In the genomic region with DNA sequence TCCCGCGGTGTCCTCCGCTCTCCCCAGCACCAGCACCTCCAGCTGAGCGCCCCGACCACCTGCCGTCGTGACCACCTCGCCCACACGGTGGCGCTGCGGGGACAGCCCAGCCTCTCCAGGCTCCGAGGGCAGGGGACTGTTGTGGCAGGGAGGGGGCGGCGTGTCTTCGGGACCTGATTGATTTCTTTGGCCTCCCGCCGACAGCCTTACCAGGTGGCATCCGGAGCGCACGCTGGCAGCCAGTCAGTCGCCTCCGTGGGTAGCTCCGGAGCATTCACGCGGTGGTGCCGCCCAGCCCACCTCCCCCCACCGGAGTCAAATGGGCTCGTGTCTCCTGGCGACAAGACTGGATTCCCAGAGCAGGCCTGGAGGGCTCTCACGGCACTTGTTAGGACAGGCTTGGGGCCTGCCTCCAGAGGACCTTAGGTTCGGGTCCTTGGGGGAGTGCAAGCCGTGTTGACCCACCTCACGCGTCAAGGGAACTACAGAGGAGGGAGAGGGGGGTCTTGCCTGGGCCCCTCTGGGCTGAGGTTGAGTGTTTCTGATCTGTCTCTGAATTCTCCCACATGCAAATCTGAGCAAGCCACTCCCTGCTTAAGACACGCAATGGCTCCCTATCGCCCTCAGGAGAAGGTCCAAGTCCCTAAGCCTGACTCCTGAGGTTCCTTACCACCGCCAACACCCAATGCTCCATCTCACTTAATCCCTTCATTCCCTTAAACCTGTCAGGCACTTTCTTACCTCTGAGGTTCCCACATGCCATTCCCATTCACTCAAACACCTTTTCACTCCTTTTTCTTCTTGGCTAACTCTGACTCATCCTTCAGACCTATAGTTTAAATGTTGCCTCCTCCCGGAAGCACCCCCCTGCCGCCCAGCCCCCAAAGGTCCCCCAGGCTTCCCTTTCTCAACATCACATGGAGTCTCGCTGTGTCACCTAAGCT, we compare ENCODE assay signal across 8 cellular contexts. TPM values are rescaled to one million over a fixed set of nuclear protein-coding genes. Genes with fewer than 3 reads are reported as not detected.
DNase-seq lines count a peak whose midpoint lies in the region; ATAC-seq, FAIRE-seq and TF ChIP-seq lines count a peak whose summit lies in the region.

No MANE protein-coding gene starts in this region.

- H3K27ac Mint-ChIP-seq in WTC11 = no peak overlapping the region

- POLR2A ChIA-PET in WTC11 (lab: Charles Lee) = no interaction called here

- CTCF ChIA-PET in WTC11 (lab: Charles Lee) = interaction anchor here (0.6 to 2.4 kb wide), 56 partner anchors 9 to 452 kb away, joined by 3 to 28 read pairs (median 4); a partner anchor contains a TSS

- H3K27me3 Mint-ChIP-seq in WTC11 (ENCODE audit: low read depth) = peaks cover 2% of the 10 kb centered on the region; the same call in 1 of the 2 replicates

- peak; percentile 91 for DNase-seq in DMS 273 (lab: John Stamatoyannopoulos, UW; ENCODE audit: unreplicated experiment)
- DNase-seq in NCI-H2107 (lab: John Stamatoyannopoulos, UW) = peak; percentile 45
- DNase-seq in WTC11 (ENCODE audit: low spot score) = peak; percentile 95
- DNase-seq in bronchial epithelial cell (ENCODE audit: low read depth) = peak; percentile 61
- peak; percentile 83 for DNase-seq in inferior parietal cortex (ENCODE audit: extremely low spot score)
- peak; percentile 57 to 75 (median 58) for DNase-seq in stimulated activated CD4-positive, alpha-beta T cell treated with anti-CD3 and anti-CD28 coated beads, Interleukin-12 subunit alpha, Interleukin-12 subunit beta, amount 100 ng/mL, for 48 hours (ENCODE audit: low read depth in 2 of 3, low spot score in 1 of 3)

- peak overlapping the region; percentile 26 for H3K4me3 ChIP-seq in bronchial epithelial cell (ENCODE audit: low read depth, low read length)

- H3K4me1 Mint-ChIP-seq in WTC11 = peaks cover 12% of the 10 kb centered on the region

- no peaks in the 10 kb centered on the region for H3K36me3 ChIP-seq in bronchial epithelial cell (ENCODE audit: control insufficient read depth, insufficient read depth, low read length)

- H3K4me3 Mint-ChIP-seq in WTC11 = peak overlapping the region; percentile 62

- H3K27me3 ChIP-seq in bronchial epithelial cell (ENCODE audit: control insufficient read depth, insufficient read depth, low read length) = no peaks in the 10 kb centered on the region

- ATAC-seq in HG02610 (IDR thresholded peaks at IDR 0.05; ENCODE audit: unreplicated experiment) (peak; percentile 63), WTC11 (peak; percentile 73), GM19397 (IDR thresholded peaks at IDR 0.05; ENCODE audit: unreplicated experiment) (no peak)

- no peaks in the 10 kb centered on the region for H3K36me3 Mint-ChIP-seq in WTC11

- H3K9me3 Mint-ChIP-seq in WTC11 = no peaks in the 10 kb centered on the region

- TF ChIP-seq CTCF in WTC11 (IDR thresholded peaks at IDR 0.05) = peak; percentile 91
- TF ChIP-seq CTCF in bronchial epithelial cell (IDR thresholded peaks at IDR 0.05; ENCODE audit: insufficient read depth, low read length, severe bottlenecking) = peak; percentile 85

- FAIRE-seq in bronchial epithelial cell (lab: Jason Lieb, UNC) = peak; percentile 83

TF ChIP-seq in WTC11, 78 proteins besides CTCF, POLR2A, EP300 and RAD21 (continues in another document):
- TF ChIP-seq, protein P1, sequence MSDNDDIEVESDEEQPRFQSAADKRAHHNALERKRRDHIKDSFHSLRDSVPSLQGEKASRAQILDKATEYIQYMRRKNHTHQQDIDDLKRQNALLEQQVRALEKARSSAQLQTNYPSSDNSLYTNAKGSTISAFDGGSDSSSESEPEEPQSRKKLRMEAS (CRISPR knock-in tag; IDR thresholded peaks at IDR 0.05) = peak; percentile 53; the same call in 1 of the 2 replicates
- TF ChIP-seq, protein P2, sequence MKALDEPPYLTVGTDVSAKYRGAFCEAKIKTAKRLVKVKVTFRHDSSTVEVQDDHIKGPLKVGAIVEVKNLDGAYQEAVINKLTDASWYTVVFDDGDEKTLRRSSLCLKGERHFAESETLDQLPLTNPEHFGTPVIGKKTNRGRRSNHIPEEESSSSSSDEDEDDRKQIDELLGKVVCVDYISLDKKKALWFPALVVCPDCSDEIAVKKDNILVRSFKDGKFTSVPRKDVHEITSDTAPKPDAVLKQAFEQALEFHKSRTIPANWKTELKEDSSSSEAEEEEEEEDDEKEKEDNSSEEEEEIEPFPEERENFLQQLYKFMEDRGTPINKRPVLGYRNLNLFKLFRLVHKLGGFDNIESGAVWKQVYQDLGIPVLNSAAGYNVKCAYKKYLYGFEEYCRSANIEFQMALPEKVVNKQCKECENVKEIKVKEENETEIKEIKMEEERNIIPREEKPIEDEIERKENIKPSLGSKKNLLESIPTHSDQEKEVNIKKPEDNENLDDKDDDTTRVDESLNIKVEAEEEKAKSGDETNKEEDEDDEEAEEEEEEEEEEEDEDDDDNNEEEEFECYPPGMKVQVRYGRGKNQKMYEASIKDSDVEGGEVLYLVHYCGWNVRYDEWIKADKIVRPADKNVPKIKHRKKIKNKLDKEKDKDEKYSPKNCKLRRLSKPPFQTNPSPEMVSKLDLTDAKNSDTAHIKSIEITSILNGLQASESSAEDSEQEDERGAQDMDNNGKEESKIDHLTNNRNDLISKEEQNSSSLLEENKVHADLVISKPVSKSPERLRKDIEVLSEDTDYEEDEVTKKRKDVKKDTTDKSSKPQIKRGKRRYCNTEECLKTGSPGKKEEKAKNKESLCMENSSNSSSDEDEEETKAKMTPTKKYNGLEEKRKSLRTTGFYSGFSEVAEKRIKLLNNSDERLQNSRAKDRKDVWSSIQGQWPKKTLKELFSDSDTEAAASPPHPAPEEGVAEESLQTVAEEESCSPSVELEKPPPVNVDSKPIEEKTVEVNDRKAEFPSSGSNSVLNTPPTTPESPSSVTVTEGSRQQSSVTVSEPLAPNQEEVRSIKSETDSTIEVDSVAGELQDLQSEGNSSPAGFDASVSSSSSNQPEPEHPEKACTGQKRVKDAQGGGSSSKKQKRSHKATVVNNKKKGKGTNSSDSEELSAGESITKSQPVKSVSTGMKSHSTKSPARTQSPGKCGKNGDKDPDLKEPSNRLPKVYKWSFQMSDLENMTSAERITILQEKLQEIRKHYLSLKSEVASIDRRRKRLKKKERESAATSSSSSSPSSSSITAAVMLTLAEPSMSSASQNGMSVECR (CRISPR knock-in tag; IDR thresholded peaks at IDR 0.05; ENCODE audit: borderline replicate concordance) = no peak; the same call in 1 of the 2 replicates
- TF ChIP-seq FOXP1 (CRISPR knock-in tag; IDR thresholded peaks at IDR 0.05; ENCODE audit: borderline replicate concordance) (peak; percentile 80; the same call in 1 of the 2 replicates), MYBL2 (CRISPR knock-in tag; IDR thresholded peaks at IDR 0.05) (peak; percentile 46; the same call in 1 of the 2 replicates), TEAD4 (CRISPR knock-in tag; IDR thresholded peaks at IDR 0.05) (no peak), HMGA2 (CRISPR knock-in tag; IDR thresholded peaks at IDR 0.05) (no peak), SOX15 (CRISPR knock-in tag; IDR thresholded peaks at IDR 0.05) (no peak), ELF4 (CRISPR knock-in tag; IDR thresholded peaks at IDR 0.05; ENCODE audit: low read depth) (no peak), FOXK1 (CRISPR knock-in tag; IDR thresholded peaks at IDR 0.05) (0 out of 2 replicates have a peak, but pooled peaks have one; percentile 58), ZNF263 (CRISPR knock-in tag; IDR thresholded peaks at IDR 0.05; ENCODE audit: low read depth) (no peak), ETV6 (CRISPR knock-in tag; IDR thresholded peaks at IDR 0.05) (no peak; the same call in 1 of the 2 replicates), SMAD3 (CRISPR knock-in tag; IDR thresholded peaks at IDR 0.05; ENCODE audit: borderline replicate concordance) (0 out of 2 replicates have a peak, but pooled peaks have one; percentile 37)
- TF ChIP-seq, protein P3, sequence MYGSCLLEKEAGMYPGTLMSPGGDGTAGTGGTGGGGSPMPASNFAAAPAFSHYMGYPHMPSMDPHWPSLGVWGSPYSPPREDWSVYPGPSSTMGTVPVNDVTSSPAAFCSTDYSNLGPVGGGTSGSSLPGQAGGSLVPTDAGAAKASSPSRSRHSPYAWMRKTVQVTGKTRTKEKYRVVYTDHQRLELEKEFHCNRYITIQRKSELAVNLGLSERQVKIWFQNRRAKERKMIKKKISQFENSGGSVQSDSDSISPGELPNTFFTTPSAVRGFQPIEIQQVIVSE (CRISPR knock-in tag; IDR thresholded peaks at IDR 0.05; ENCODE audit: borderline replicate concordance) = no peak
- TF ChIP-seq, protein P4, sequence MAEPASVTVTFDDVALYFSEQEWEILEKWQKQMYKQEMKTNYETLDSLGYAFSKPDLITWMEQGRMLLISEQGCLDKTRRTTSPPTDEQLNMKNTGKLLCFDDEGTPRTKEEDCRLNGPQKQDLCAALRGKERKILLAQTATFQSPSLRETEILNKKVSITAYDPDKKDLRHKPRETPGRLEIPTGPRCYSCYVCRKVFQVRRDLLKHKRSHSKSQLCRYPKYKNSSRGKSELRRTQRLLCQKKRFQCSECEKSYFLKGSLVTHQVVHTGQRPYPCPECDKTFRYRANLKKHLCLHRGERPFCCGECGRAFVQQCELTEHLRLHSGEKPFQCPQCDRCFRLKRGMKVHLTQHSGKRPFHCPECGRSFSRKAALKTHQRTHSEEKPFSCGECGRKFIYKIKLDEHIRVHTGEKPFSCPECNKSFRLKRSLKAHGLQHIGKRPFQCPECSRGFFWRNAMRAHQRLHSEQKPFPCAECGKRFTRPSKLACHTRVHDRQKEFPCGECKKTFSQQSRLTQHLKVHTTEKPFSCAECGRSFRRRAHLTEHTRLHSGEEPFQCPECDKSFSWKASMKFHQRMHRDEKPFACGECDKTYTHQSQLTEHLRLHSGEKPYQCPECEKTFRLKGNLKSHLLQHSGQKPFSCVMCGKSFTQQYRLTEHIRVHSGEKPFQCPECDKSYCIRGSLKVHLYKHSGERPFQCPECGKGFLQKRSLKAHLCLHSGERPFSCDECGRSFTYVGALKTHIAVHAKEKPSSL (CRISPR knock-in tag; conservative IDR thresholded peaks at IDR 0.05) = no peak

RNA-seq across cellular contexts. Expression of a gene that starts 51.2 kb away (rescaled TPM):
- not detected in 3 replicates for total RNA-seq in WTC11 (2021)
- total RNA-seq in bronchial epithelial cell = 0.13 TPM in 1 of 2 replicates, not detected in the other

Comparison
In these comparisons a context has a peak if more than half of its experiments do, and no peak if none do; other contexts are left out.
1. DNase-seq: peak in every context shown above with its lines; median percentile 95 in WTC11; 91 in DMS 273; 83 in inferior parietal cortex; 61 in bronchial epithelial cell; 58 in stimulated activated CD4-positive, alpha-beta T cell treated with anti-CD3 and anti-CD28 coated beads, Interleukin-12 subunit alpha, Interleukin-12 subunit beta, amount 100 ng/mL, for 48 hours; 45 in NCI-H2107.